ENCODE assay signal across 17 cellular contexts in the genomic region with DNA sequence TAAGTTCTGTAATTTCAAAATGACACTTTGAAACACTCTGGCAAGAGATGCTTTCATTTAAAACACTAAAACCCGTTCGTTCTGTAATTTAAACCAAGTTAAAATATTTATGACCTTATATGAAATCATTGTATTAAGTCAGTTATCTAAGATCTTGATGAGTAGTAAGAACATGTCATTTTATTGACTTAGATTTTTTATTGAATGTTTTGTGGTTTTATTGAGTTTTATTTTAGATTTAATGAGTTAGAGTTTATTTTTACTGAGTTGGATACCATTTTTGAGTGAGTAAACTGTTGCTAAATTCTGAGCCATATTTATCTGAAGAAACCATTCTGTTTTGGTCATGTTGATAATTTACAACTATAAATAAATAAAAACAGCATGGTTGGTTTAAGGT.
DNase-seq lines count a peak whose midpoint lies in the region; ATAC-seq, FAIRE-seq and TF ChIP-seq lines count a peak whose summit lies in the region.
"Had no signal": no experiment of that assay in that cellular context is flagged by ENCODE, and none has a peak within 500 bp of the region (broad histone marks: within the 10 kb centered on the region; RNA-seq: fewer than 3 reads in every experiment).

No MANE protein-coding gene starts in this region.

- POLR2A ChIA-PET in HEK293T (lab: Yijun Ruan, JAX): no interaction called here
- POLR2A ChIA-PET in PC-9 (lab: Charles Lee; ENCODE audit: unreplicated experiment): no interaction called here

- no peak overlapping the region for H2AFZ ChIP-seq in PC-9
- H2AFZ ChIP-seq: GM23338 had no signal

- no peaks in the 10 kb centered on the region for H4K20me1 ChIP-seq in PC-9 (ENCODE audit: insufficient read depth)

- peak overlapping the region; percentile 47 for H3K27ac ChIP-seq in PC-9

- H3K4me2 ChIP-seq in PC-9: no peak overlapping the region
- H3K4me2 ChIP-seq: GM23338 had no signal

- no peaks in the 10 kb centered on the region for H3K4me1 ChIP-seq in PC-9 (replicated peaks; ENCODE audit: insufficient read depth)

- CTCF ChIA-PET in HEK293T (lab: Yijun Ruan, JAX): no interaction called here
- CTCF ChIA-PET in PC-9 (lab: Charles Lee): no interaction called here

- DNase-seq in HEK293T (ENCODE audit: extremely low spot score) (no peak), PC-9 (no peak), frontal cortex (ENCODE audit: low spot score in 2 of 2) (no peak), hepatic stellate cell (ENCODE audit: low spot score) (no peak), D721Med (ENCODE audit: insufficient read length, low spot score) (no peak)
- DNase-seq in stimulated activated naive CD8-positive, alpha-beta T cell treated with anti-CD3 and anti-CD28 coated beads, Interleukin-15, amount 100 ng/mL, for 72 hours: no peak
- DNase-seq: C1 segment of cervical spinal cord; CD4-positive, CD25-positive, alpha-beta regulatory T cell; CD8-positive, alpha-beta memory T cell; COR-L47; HCEC 1CT had no signal

- intact Hi-C loops in PC-9 (cut with micrococcal nuclease; ENCODE audit: unreplicated experiment): no loop called here

- H3K4me1 Mint-ChIP-seq in stimulated activated naive CD8-positive, alpha-beta T cell treated with anti-CD3 and anti-CD28 coated beads, Interleukin-15, amount 100 ng/mL, for 72 hours: peaks cover 13% of the 10 kb centered on the region
- H3K4me1 Mint-ChIP-seq: GM23338 had no signal

- peaks cover 46% of the 10 kb centered on the region for H3F3A ChIP-seq in PC-9 (ENCODE audit: insufficient read depth, low read depth)

- no peaks in the 10 kb centered on the region for H3K9me2 ChIP-seq in PC-9 (ENCODE audit: insufficient read depth)

- ATAC-seq in GM19324 (IDR thresholded peaks at IDR 0.05; ENCODE audit: low FRiP score, unreplicated experiment): no peak
- ATAC-seq in stimulated activated naive CD8-positive, alpha-beta T cell treated with anti-CD3 and anti-CD28 coated beads, Interleukin-15, amount 100 ng/mL, for 72 hours: no peak
- ATAC-seq: GM23338 had no signal

- no peaks in the 10 kb centered on the region for H3K27me3 ChIP-seq in PC-9 (ENCODE audit: insufficient read depth, low read depth)

- no peak overlapping the region for H3K4me3 Mint-ChIP-seq in stimulated activated naive CD8-positive, alpha-beta T cell treated with anti-CD3 and anti-CD28 coated beads, Interleukin-15, amount 100 ng/mL, for 72 hours
- H3K4me3 Mint-ChIP-seq: B cell; CD4-positive, CD25-positive, alpha-beta regulatory T cell; GM23338 had no signal

- peaks cover 9% of the 10 kb centered on the region; the same call in 1 of the 2 replicates for H3K79me2 ChIP-seq in PC-9 (ENCODE audit: low read depth)

- no peaks in the 10 kb centered on the region for H3K9me3 ChIP-seq in PC-9 (ENCODE audit: insufficient read depth, low read depth)

- H3K27ac Mint-ChIP-seq in stimulated activated naive CD8-positive, alpha-beta T cell treated with anti-CD3 and anti-CD28 coated beads, Interleukin-15, amount 100 ng/mL, for 72 hours: no peak overlapping the region
- H3K27ac Mint-ChIP-seq: B cell; CD4-positive, CD25-positive, alpha-beta regulatory T cell; GM23338 had no signal

- peaks cover 83% of the 10 kb centered on the region for H3K36me3 ChIP-seq in PC-9 (ENCODE audit: low read depth)

- H3K9me3 Mint-ChIP-seq in stimulated activated naive CD8-positive, alpha-beta T cell treated with anti-CD3 and anti-CD28 coated beads, Interleukin-15, amount 100 ng/mL, for 72 hours: no peaks in the 10 kb centered on the region
- H3K9me3 Mint-ChIP-seq: GM23338 had no signal

- peaks cover 14% of the 10 kb centered on the region for H3K27me3 Mint-ChIP-seq in stimulated activated naive CD8-positive, alpha-beta T cell treated with anti-CD3 and anti-CD28 coated beads, Interleukin-15, amount 100 ng/mL, for 72 hours

- H3K4me3 ChIP-seq in PC-9: no peak overlapping the region
- H3K4me3 ChIP-seq: GM23338 had no signal

- TF ChIP-seq CTCF in PC-9 (conservative IDR thresholded peaks at IDR 0.05) (no peak), D721Med (IDR thresholded peaks at IDR 0.05; ENCODE audit: insufficient read depth, missing control alignments) (no peak)

- no TSS peak for BruUV-seq in PC-9 (replicated peaks; lab: Mats Ljungman, UMichigan)

- FAIRE-seq in frontal cortex (lab: Jason Lieb, UNC): peak; percentile 55
- FAIRE-seq in D721Med (lab: Jason Lieb, UNC): no peak
- FAIRE-seq: GM12891, GM19239, H54 had no signal

TF ChIP-seq in HEK293T, 16 proteins besides CTCF, POLR2A, EP300 and RAD21:
- no peak for TF ChIP-seq FOXM1 (IDR thresholded peaks at IDR 0.05; ENCODE audit: borderline replicate concordance)
- TF ChIP-seq, protein P1, sequence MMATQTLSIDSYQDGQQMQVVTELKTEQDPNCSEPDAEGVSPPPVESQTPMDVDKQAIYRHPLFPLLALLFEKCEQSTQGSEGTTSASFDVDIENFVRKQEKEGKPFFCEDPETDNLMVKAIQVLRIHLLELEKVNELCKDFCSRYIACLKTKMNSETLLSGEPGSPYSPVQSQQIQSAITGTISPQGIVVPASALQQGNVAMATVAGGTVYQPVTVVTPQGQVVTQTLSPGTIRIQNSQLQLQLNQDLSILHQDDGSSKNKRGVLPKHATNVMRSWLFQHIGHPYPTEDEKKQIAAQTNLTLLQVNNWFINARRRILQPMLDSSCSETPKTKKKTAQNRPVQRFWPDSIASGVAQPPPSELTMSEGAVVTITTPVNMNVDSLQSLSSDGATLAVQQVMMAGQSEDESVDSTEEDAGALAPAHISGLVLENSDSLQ (IDR thresholded peaks at IDR 0.05): 0 out of 2 replicates have a peak, but pooled peaks have one; percentile 28
